ENCODE assay signal across 19 cellular contexts in genomic region chr7:15317215-15317614, GRCh38.
"Had no signal": no experiment of that assay in that cellular context is flagged by ENCODE, and none has a peak within 500 bp of the region (broad histone marks: within the 10 kb centered on the region; RNA-seq: fewer than 3 reads in every experiment).

No MANE protein-coding gene starts in this region.

- H3K4me1 ChIP-seq: esophagus squamous epithelium, neural progenitor cell, transverse colon, uterus had no signal

- H3K27ac ChIP-seq: esophagus squamous epithelium, neural progenitor cell, transverse colon, uterus had no signal

- H3K27ac Mint-ChIP-seq: activated CD4-positive, alpha-beta memory T cell treated with anti-CD3 and anti-CD28 coated beads for 36 hours; activated naive CD8-positive, alpha-beta T cell; dendritic cell treated with granulocyte-macrophage colony-stimulating factor and Interleukin-4, amounts not matched to agents 40 ng/mL and 50 ng/mL, for 4 days; immature natural killer cell; memory B cell; naive B cell; neural progenitor cell; progenitor cell of endocrine pancreas; WTC11 had no signal

- ATAC-seq: stimulated activated naive CD8-positive, alpha-beta T cell treated with anti-CD3 and anti-CD28 coated beads, Interleukin-15, Interleukin-2, amounts not matched to agents 100 U/mL and 50 U/mL, for 24 hours; WTC11 had no signal

- H3K4me3 ChIP-seq: esophagus squamous epithelium, neural progenitor cell, transverse colon, uterus had no signal

- H3K9me3 Mint-ChIP-seq: activated CD4-positive, alpha-beta memory T cell treated with anti-CD3 and anti-CD28 coated beads for 36 hours; dendritic cell treated with granulocyte-macrophage colony-stimulating factor and Interleukin-4, amounts not matched to agents 40 ng/mL and 50 ng/mL, for 4 days; memory B cell; neural progenitor cell; WTC11 had no signal

- H3K36me3 ChIP-seq: esophagus squamous epithelium, neural progenitor cell, transverse colon, uterus had no signal

- DNase-seq: activated CD4-positive, alpha-beta memory T cell treated with anti-CD3 and anti-CD28 coated beads for 36 hours; activated CD4-positive, alpha-beta T cell treated with anti-CD3 and anti-CD28 coated beads for 4 hours; activated T-cell treated with anti-CD3 and anti-CD28 coated beads for 4 hours; effector CD8-positive, alpha-beta T cell; esophagus squamous epithelium; immature natural killer cell; naive B cell; stimulated activated CD4-positive, alpha-beta T cell treated with anti-CD3 and anti-CD28 coated beads, Interleukin-12 subunit alpha, Interleukin-12 subunit beta, amount 100 ng/mL, for 4 hours; stimulated activated CD4-positive, alpha-beta T cell treated with anti-CD3 and anti-CD28 coated beads, Interleukin-1b, Interleukin-23, amount 100 ng/mL, for 48 hours; stimulated activated naive CD8-positive, alpha-beta T cell treated with anti-CD3 and anti-CD28 coated beads, Interleukin-15, Interleukin-2, amounts not matched to agents 100 U/mL and 50 U/mL, for 24 hours; substantia nigra; transverse colon; uterus had no signal

- H3K27me3 Mint-ChIP-seq: activated CD4-positive, alpha-beta memory T cell treated with anti-CD3 and anti-CD28 coated beads for 36 hours; activated naive CD8-positive, alpha-beta T cell; dendritic cell treated with granulocyte-macrophage colony-stimulating factor and Interleukin-4, amounts not matched to agents 40 ng/mL and 50 ng/mL, for 4 days; memory B cell; naive B cell; progenitor cell of endocrine pancreas had no signal

- H3K4me3 Mint-ChIP-seq: activated CD4-positive, alpha-beta memory T cell treated with anti-CD3 and anti-CD28 coated beads for 36 hours; activated naive CD8-positive, alpha-beta T cell; dendritic cell treated with granulocyte-macrophage colony-stimulating factor and Interleukin-4, amounts not matched to agents 40 ng/mL and 50 ng/mL, for 4 days; immature natural killer cell; memory B cell; naive B cell; neural progenitor cell; WTC11 had no signal

- H3K4me1 Mint-ChIP-seq: immature natural killer cell, memory B cell, naive B cell, neural progenitor cell had no signal

- H3K9me3 ChIP-seq: esophagus squamous epithelium, transverse colon, uterus had no signal

- H3K36me3 Mint-ChIP-seq: activated CD4-positive, alpha-beta memory T cell treated with anti-CD3 and anti-CD28 coated beads for 36 hours; activated naive CD8-positive, alpha-beta T cell; immature natural killer cell; memory B cell; naive B cell; neural progenitor cell; WTC11 had no signal

- H3K27me3 ChIP-seq: esophagus squamous epithelium, neural progenitor cell, transverse colon, uterus had no signal
